Comparison of ENCODE assay signal across 8 cellular contexts in the genomic region with DNA sequence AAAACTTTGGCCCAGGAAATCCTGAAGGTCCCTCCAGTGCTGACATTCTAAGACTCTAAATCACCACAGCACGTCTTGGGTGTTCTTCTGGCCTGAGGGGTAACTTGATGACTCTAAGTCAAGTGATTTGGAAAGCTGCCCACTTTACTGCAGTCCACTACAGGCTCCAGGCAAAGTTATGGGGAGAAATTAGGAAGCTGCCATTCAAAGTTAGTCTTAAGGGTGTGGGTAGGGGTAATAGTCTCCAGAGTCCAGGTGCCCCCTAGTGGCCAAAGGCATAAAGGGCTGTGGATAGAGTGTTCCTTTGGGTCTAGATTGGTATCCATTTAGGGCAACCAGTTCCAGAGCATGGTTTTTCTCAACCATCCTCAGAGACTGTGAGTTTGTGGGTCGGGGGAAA. TPM values are rescaled to one million over a fixed set of nuclear protein-coding genes. Genes with fewer than 3 reads are reported as not detected.
A peak's percentile ranks its signal among the peaks of the same experiment; 100 is the strongest.
DNase-seq lines count a peak whose midpoint lies in the region; ATAC-seq, FAIRE-seq and TF ChIP-seq lines count a peak whose summit lies in the region.

No MANE protein-coding gene starts in this region.

- no peaks in the 10 kb centered on the region for H3K4me1 ChIP-seq in thoracic aorta (ENCODE audit: control insufficient read depth in 1 of 2, low read depth in 2 of 2)

- H3K27ac ChIP-seq in thoracic aorta = no peak overlapping the region

- H3K4me3 ChIP-seq in AG09309 (ENCODE audit: control insufficient read depth, low read depth, low read length) (no peak overlapping the region), fibroblast of pulmonary artery (replicated peaks; ENCODE audit: low read depth, low read length) (no peak overlapping the region), thoracic aorta (no peak overlapping the region)

- H3K27me3 ChIP-seq in thoracic aorta (replicated peaks; ENCODE audit: insufficient read depth) = no peaks in the 10 kb centered on the region

- no peaks in the 10 kb centered on the region for H3K36me3 ChIP-seq in thoracic aorta

- FAIRE-seq in RCC 7860 (lab: Jason Lieb, UNC) = no peak

- DNase-seq in AG09309 (ENCODE audit: low read depth) (peak; percentile 31), HS-5 (ENCODE audit: low read depth) (peak; percentile 15), RCC 7860 (ENCODE audit: low spot score) (peak; percentile 38), activated T-helper 1 cell treated with Interleukin-2 at 50 U/mL for 16 hours (ENCODE audit: low read depth) (peak; percentile 28), fibroblast of pulmonary artery (ENCODE audit: low read depth) (peak; percentile 63), non-pigmented ciliary epithelial cell (ENCODE audit: low read depth) (peak; percentile 26), thoracic aorta (ENCODE audit: low spot score) (peak; percentile 8)

- H3K9me3 ChIP-seq in thoracic aorta = no peaks in the 10 kb centered on the region

- peak; percentile 76 for ATAC-seq in GM18858 (IDR thresholded peaks at IDR 0.05; ENCODE audit: unreplicated experiment)
- ATAC-seq in thoracic aorta (ENCODE audit: insufficient number of reproducible peaks, low FRiP score, low read depth) = no peak

- TF ChIP-seq CTCF in AG09309 (IDR thresholded peaks at IDR 0.05; ENCODE audit: control insufficient read depth, insufficient read depth, low read depth, low read length, missing control alignments) = peak; percentile 87
- TF ChIP-seq CTCF in fibroblast of pulmonary artery (IDR thresholded peaks at IDR 0.05; ENCODE audit: low read length, missing control alignments) = peak; percentile 80
- peak; percentile 48 for TF ChIP-seq CTCF in thoracic aorta (IDR thresholded peaks at IDR 0.05)

RNA-seq across cellular contexts. Expression of gene SLC16A2, which starts 38.7 kb away (rescaled TPM):
- total RNA-seq in thoracic aorta = 10 to 100 TPM in 1 of 2 donors, 1 to 10 TPM in 1; 7.9 to 11.6 TPM

Comparison
In these comparisons a context has a peak if more than half of its experiments do, and no peak if none do; other contexts are left out.
1. DNase-seq: peak in every context shown above with its lines; median percentile 63 in fibroblast of pulmonary artery; 38 in RCC 7860; 31 in AG09309; 28 in activated T-helper 1 cell treated with Interleukin-2 at 50 U/mL for 16 hours; 26 in non-pigmented ciliary epithelial cell; 15 in HS-5; 8 in thoracic aorta.